9 cellular contexts compared by ENCODE assay signal in genomic region chr2:68789603-68790002, GRCh38. TPM values are rescaled to one million over a fixed set of nuclear protein-coding genes. Genes with fewer than 3 reads are reported as not detected.
DNase-seq lines count a peak whose midpoint lies in the region; ATAC-seq, FAIRE-seq and TF ChIP-seq lines count a peak whose summit lies in the region.
"Had no signal": no experiment of that assay in that cellular context is flagged by ENCODE, and none has a peak within 500 bp of the region (broad histone marks: within the 10 kb centered on the region; RNA-seq: fewer than 3 reads in every experiment).

No MANE protein-coding gene starts in this region.

- no peak overlapping the region for H3K14ac ChIP-seq in trophoblast cell (ENCODE audit: low read length)

- POLR2A ChIA-PET in PC-9 (lab: Charles Lee; ENCODE audit: unreplicated experiment), result no interaction called here

- H3K79me1 ChIP-seq in trophoblast cell (ENCODE audit: low read length), result no peaks in the 10 kb centered on the region

- ATAC-seq in GM18520 (IDR thresholded peaks at IDR 0.05; ENCODE audit: unreplicated experiment), result peak; percentile 99
- peak; percentile 100 for ATAC-seq in GM21423 (IDR thresholded peaks at IDR 0.05; ENCODE audit: unreplicated experiment)
- peak; percentile 100 for ATAC-seq in HG03378 (IDR thresholded peaks at IDR 0.05; ENCODE audit: unreplicated experiment)

- no peaks in the 10 kb centered on the region for H3K27me3 ChIP-seq in keratinocyte (ENCODE audit: control insufficient read depth, extremely low read depth, insufficient read depth, low read length)
- H3K27me3 ChIP-seq in thyroid gland, result no peaks in the 10 kb centered on the region
- no peaks in the 10 kb centered on the region for H3K27me3 ChIP-seq in ovary
- H3K27me3 ChIP-seq in trophoblast cell (ENCODE audit: insufficient read depth, low read length), result no peaks in the 10 kb centered on the region
- peaks cover 10% of the 10 kb centered on the region; the same call in 1 of the 2 replicates for H3K27me3 ChIP-seq in PC-9 (ENCODE audit: insufficient read depth, low read depth)

- H3K79me2 ChIP-seq in keratinocyte (ENCODE audit: control insufficient read depth, insufficient read depth, low read length), result no peaks in the 10 kb centered on the region
- no peaks in the 10 kb centered on the region for H3K79me2 ChIP-seq in trophoblast cell (ENCODE audit: control insufficient read depth, insufficient read depth, low read length, poor library complexity)
- H3K79me2 ChIP-seq in PC-9 (ENCODE audit: low read depth), result no peaks in the 10 kb centered on the region

- no peak overlapping the region for H4K91ac ChIP-seq in trophoblast cell (ENCODE audit: low read depth, low read length)

- CTCF ChIA-PET in PC-9 (lab: Charles Lee), result no interaction called here

- peak; percentile 55 for FAIRE-seq in keratinocyte (lab: Jason Lieb, UNC)

- intact Hi-C loops in thyroid gland (cut with DNase I), result no loop called here
- intact Hi-C loops in ovary (cut with DNase I), result no loop called here
- intact Hi-C loops in PC-9 (cut with micrococcal nuclease; ENCODE audit: unreplicated experiment), result no loop called here

- no peak overlapping the region for H2AFZ ChIP-seq in keratinocyte (ENCODE audit: control insufficient read depth, low read length)
- H2AFZ ChIP-seq in trophoblast cell (ENCODE audit: insufficient read depth, low read length, poor library complexity), result no peak overlapping the region
- H2AFZ ChIP-seq in PC-9, result no peak overlapping the region

- H2AK5ac ChIP-seq in trophoblast cell (ENCODE audit: low read length), result no peak overlapping the region

- TF ChIP-seq POLR2A in thyroid gland (IDR thresholded peaks at IDR 0.05) (no peak), ovary (IDR thresholded peaks at IDR 0.05) (no peak)

- BruUV-seq in PC-9 (replicated peaks; lab: Mats Ljungman, UMichigan), result no TSS peak

- no peak overlapping the region for H2BK120ac ChIP-seq in trophoblast cell (ENCODE audit: insufficient read depth, low read length, poor library complexity)

- H2BK5ac ChIP-seq in trophoblast cell (ENCODE audit: low read depth, low read length, poor library complexity), result no peak overlapping the region

- no peaks in the 10 kb centered on the region for H3F3A ChIP-seq in PC-9 (ENCODE audit: insufficient read depth, low read depth)

- no peak overlapping the region for H3K23ac ChIP-seq in trophoblast cell (ENCODE audit: low read length)

- H4K8ac ChIP-seq in trophoblast cell (ENCODE audit: low read depth, low read length), result no peak overlapping the region

- H3K9ac ChIP-seq in keratinocyte (ENCODE audit: control insufficient read depth, extremely low read depth, insufficient read depth, low read length) (no peak overlapping the region), trophoblast cell (ENCODE audit: low read length) (no peak overlapping the region)

- H3K27ac ChIP-seq in keratinocyte (ENCODE audit: control insufficient read depth, insufficient read depth, low read length) (no peak overlapping the region), thyroid gland (no peak overlapping the region), ovary (no peak overlapping the region), trophoblast cell (ENCODE audit: low read depth, low read length) (no peak overlapping the region), PC-9 (no peak overlapping the region)

- H3K9me1 ChIP-seq in keratinocyte (ENCODE audit: control insufficient read depth, extremely low read depth, insufficient read depth, low read length), result no peaks in the 10 kb centered on the region

- H3K4me3 ChIP-seq in keratinocyte (ENCODE audit: control insufficient read depth in 2 of 3, extremely low read depth in 1 of 3, insufficient read depth in 2 of 3, low read depth in 1 of 3, low read length in 3 of 3) (no peak overlapping the region), thyroid gland (replicated peaks in 1 of 3) (no peak overlapping the region), ovary (no peak overlapping the region), trophoblast cell (ENCODE audit: low read depth, low read length) (no peak overlapping the region), PC-9 (no peak overlapping the region)

- no peaks in the 10 kb centered on the region for H3K9me2 ChIP-seq in PC-9 (ENCODE audit: insufficient read depth)

- H3K18ac ChIP-seq in trophoblast cell (ENCODE audit: low read length), result no peak overlapping the region

- no peaks in the 10 kb centered on the region for H4K20me1 ChIP-seq in keratinocyte (ENCODE audit: control insufficient read depth, extremely low read depth, insufficient read depth, low read length)
- H4K20me1 ChIP-seq in PC-9 (ENCODE audit: insufficient read depth), result no peaks in the 10 kb centered on the region

- H3K4me1 ChIP-seq in keratinocyte (ENCODE audit: control insufficient read depth, extremely low read depth, insufficient read depth, low read length), result peaks cover 20% of the 10 kb centered on the region
- H3K4me1 ChIP-seq in thyroid gland, result no peaks in the 10 kb centered on the region
- H3K4me1 ChIP-seq in ovary (ENCODE audit: insufficient read depth), result no peaks in the 10 kb centered on the region
- H3K4me1 ChIP-seq in trophoblast cell (ENCODE audit: control insufficient read depth in 1 of 2, insufficient read depth in 2 of 2, low read length in 2 of 2), result peaks cover 3 to 6% of the 10 kb centered on the region in 2 experiments
- no peaks in the 10 kb centered on the region for H3K4me1 ChIP-seq in PC-9 (replicated peaks; ENCODE audit: insufficient read depth)

- no peak for TF ChIP-seq EP300 in ovary (IDR thresholded peaks at IDR 0.05)

- dilution Hi-C loops in keratinocyte (cut with MboI; ENCODE audit: extremely low pct_ligation_motif_present, low sequenced_read_pairs), result no loop called here

- H3K4ac ChIP-seq in trophoblast cell (ENCODE audit: low read depth, low read length), result no peak overlapping the region

- H4K12ac ChIP-seq in trophoblast cell (ENCODE audit: low read depth, low read length), result no peak overlapping the region

- TF ChIP-seq CTCF in keratinocyte (optimal IDR thresholded peaks at IDR 0.05 in 1 of 3, IDR thresholded peaks at IDR 0.05 in 1 of 3, conservative IDR thresholded peaks at IDR 0.05 in 1 of 3; ENCODE audit: extremely low read depth in 1 of 3, insufficient read depth in 2 of 3, low read length in 3 of 3), result no peak
- no peak for TF ChIP-seq CTCF in thyroid gland (IDR thresholded peaks at IDR 0.05)
- no peak for TF ChIP-seq CTCF in ovary (IDR thresholded peaks at IDR 0.05)
- no peak for TF ChIP-seq CTCF in PC-9 (conservative IDR thresholded peaks at IDR 0.05)

- H3K9me3 ChIP-seq in keratinocyte (ENCODE audit: control insufficient read depth, low read depth, low read length) (no peaks in the 10 kb centered on the region), thyroid gland (no peaks in the 10 kb centered on the region), ovary (no peaks in the 10 kb centered on the region), trophoblast cell (ENCODE audit: insufficient read depth, low read depth, low read length) (no peaks in the 10 kb centered on the region), PC-9 (ENCODE audit: insufficient read depth, low read depth) (no peaks in the 10 kb centered on the region)

- H3K4me2 ChIP-seq in keratinocyte (ENCODE audit: control insufficient read depth, extremely low read depth, insufficient read depth, low read depth, low read length) (no peak overlapping the region), trophoblast cell (ENCODE audit: low read length) (no peak overlapping the region), PC-9 (no peak overlapping the region)

- WGBS in thyroid gland, 2 donors, result 90 to 96% methylated on average over 7 of the region's 7 CpGs
- 80 to 97% (median 95%) methylated on average over 7 of the region's 7 CpGs for WGBS in ovary, 3 donors
- WGBS in trophoblast cell (ENCODE audit: extremely low coverage, insufficient coverage, insufficient read length), result no CpG with 5 or more reads among the region's 7 CpGs

- H2BK12ac ChIP-seq in trophoblast cell (ENCODE audit: low read length), result no peak overlapping the region

- DNase-seq in keratinocyte (ENCODE audit: low read depth, low spot score) (no peak), thyroid gland (no peak), ovary (no peak), trophoblast cell (no peak), PC-9 (no peak)
- DNase-seq: NCI-H2227 treated with DMSO at 0.1 percent for 48 hours had no signal

- H3K36me3 ChIP-seq in keratinocyte (ENCODE audit: control insufficient read depth in 2 of 2, extremely low read depth in 1 of 2, insufficient read depth in 2 of 2, low read length in 2 of 2) (no peaks in the 10 kb centered on the region), thyroid gland (no peaks in the 10 kb centered on the region), ovary (peaks cover 3% of the 10 kb centered on the region), trophoblast cell (ENCODE audit: control insufficient read depth in 1 of 2, insufficient read depth in 2 of 2, low read length in 2 of 2) (no peaks in the 10 kb centered on the region), PC-9 (ENCODE audit: low read depth) (no peaks in the 10 kb centered on the region)

RNA-seq across cellular contexts. Expression of gene ARHGAP25, which starts 55.0 kb away (rescaled TPM):
- 15.9 to 28.6 TPM (median 25.3 TPM) in 3 replicates for polyA plus RNA-seq in keratinocyte
- polyA plus RNA-seq in keratinocyte (2011; ENCODE audit: low read depth), result 4.2 TPM
- polyA plus RNA-seq in keratinocyte (2011; cell fraction: cytosol; rRNA removed), result 15.0 and 18.9 TPM in 2 replicates
- polyA plus RNA-seq in keratinocyte (2011; cell fraction: nucleus; rRNA removed), result 29.7 and 33.2 TPM in 2 replicates
- 4.4 and 19.4 TPM in 2 replicates for polyA plus RNA-seq in keratinocyte (2012; ENCODE audit: low replicate concordance)
- 15.2 to 21.8 TPM (median 18.5 TPM) in 3 replicates for polyA minus RNA-seq in keratinocyte
- 8.6 TPM for polyA minus RNA-seq in keratinocyte (2011; cell fraction: cytosol; rRNA and poly(A)+ RNA removed)
- 9.9 and 15.5 TPM in 2 replicates for polyA minus RNA-seq in keratinocyte (2011; cell fraction: nucleus; rRNA and poly(A)+ RNA removed)
- 10 to 100 TPM in 1 of 4 donors, 1 to 10 TPM in 3; 4.0 to 11.7 (median 6.9) TPM for total RNA-seq in thyroid gland
- total RNA-seq in ovary, result 10 to 100 TPM in 4 of 7 donors, 1 to 10 TPM in 3; 8.5 to 15.6 (median 12.4) TPM
- polyA plus RNA-seq in ovary, result 10 to 100 TPM; 13.7 to 30.5 TPM
- polyA plus RNA-seq in trophoblast cell (2013), result 0.60 and 0.64 TPM in 2 replicates
- not detected in 2 replicates for total RNA-seq in PC-9 (2021)
